Comparison of ENCODE assay signal across 15 cellular contexts in the genomic region with DNA sequence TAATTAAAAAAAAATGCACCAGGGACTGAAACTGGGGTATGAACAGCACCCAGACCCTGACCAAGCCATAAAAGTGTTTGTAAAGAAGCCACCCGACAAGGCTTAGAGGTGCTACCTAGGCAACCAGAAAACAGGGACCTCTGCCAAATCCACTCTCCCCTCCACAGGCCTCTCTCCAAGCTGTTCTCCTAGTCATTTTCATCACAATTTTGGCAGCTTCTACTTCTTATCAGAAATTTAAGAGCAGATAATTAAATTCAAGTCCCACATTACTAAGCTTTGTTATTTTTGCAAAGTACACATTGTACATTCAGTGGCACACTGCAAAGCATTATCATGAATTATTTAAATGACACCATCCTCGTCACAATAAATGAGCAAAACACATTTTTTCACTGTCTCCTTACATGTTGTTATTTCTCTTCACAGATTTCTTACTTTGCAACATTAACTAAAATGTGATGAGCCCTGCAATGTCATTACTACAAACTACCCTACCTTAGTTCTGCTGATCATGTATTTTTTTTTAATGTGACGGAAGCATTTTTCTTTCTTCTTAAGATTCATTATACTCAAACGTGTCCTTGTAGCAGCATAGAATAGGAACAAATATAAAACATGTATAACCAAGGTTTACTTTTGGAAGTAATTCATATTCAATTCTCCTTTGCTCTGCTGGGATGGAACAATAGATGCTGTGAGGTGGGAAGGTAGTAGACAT. TPM values are rescaled to one million over a fixed set of nuclear protein-coding genes. Genes with fewer than 3 reads are reported as not detected.
DNase-seq lines count a peak whose midpoint lies in the region.
"Had no signal": no experiment of that assay in that cellular context is flagged by ENCODE, and none has a peak within 500 bp of the region (broad histone marks: within the 10 kb centered on the region; RNA-seq: fewer than 3 reads in every experiment).

No MANE protein-coding gene starts in this region.

- peaks cover 6% of the 10 kb centered on the region for H3K4me1 ChIP-seq in endocrine pancreas (ENCODE audit: control insufficient read depth, insufficient read depth, low read length)

- DNase-seq in M059J (ENCODE audit: low read depth) (peak; percentile 20), NCI-H2196 (lab: John Stamatoyannopoulos, UW; ENCODE audit: unreplicated experiment) (peak; percentile 76), putamen (ENCODE audit: low spot score) (peak; percentile 12), HCEC 1CT (no peak)
- DNase-seq in stimulated activated CD4-positive, alpha-beta T cell treated with anti-CD3 and anti-CD28 coated beads, Interleukin-4, amount 100 ng/mL, for 24 hours, result no peak
- no peak for DNase-seq in effector CD4-positive, alpha-beta T cell
- no peak for DNase-seq in stimulated activated naive CD4-positive, alpha-beta T cell treated with Interleukin-2 at 50 U/mL for 16 hours (lab: John Stamatoyannopoulos, UW)
- DNase-seq: activated CD4-positive, CD25-positive, alpha-beta regulatory T cell treated with anti-CD3 and anti-CD28 coated beads, Interleukin-2, amount 50 U/mL, for 72 hours; activated T-cell treated with anti-CD3 and anti-CD28 coated beads, Interleukin-2, amount 50 U/mL, for 72 hours; esophagus squamous epithelium; GM23248; NCI-H510A had no signal

- H3K9me3 ChIP-seq in endocrine pancreas (ENCODE audit: control insufficient read depth, low read length), result no peaks in the 10 kb centered on the region
- H3K9me3 ChIP-seq: esophagus squamous epithelium had no signal

- H3K27me3 ChIP-seq in endocrine pancreas (ENCODE audit: control insufficient read depth, insufficient read depth, low read length), result no peaks in the 10 kb centered on the region
- H3K27me3 ChIP-seq: esophagus squamous epithelium had no signal

- no peak overlapping the region for H3K9ac ChIP-seq in endocrine pancreas (ENCODE audit: control insufficient read depth, insufficient read depth, low read length)
- H3K9ac ChIP-seq: GM23248 had no signal

- H3K36me3 ChIP-seq in endocrine pancreas (ENCODE audit: control insufficient read depth, insufficient read depth, low read length), result no peaks in the 10 kb centered on the region
- H3K36me3 ChIP-seq: esophagus squamous epithelium had no signal

- peak overlapping the region; percentile 4 for H3K4me3 ChIP-seq in endocrine pancreas (ENCODE audit: control insufficient read depth, insufficient read depth, low read length)
- H3K4me3 ChIP-seq: esophagus squamous epithelium, GM23248, SK-N-MC had no signal

RNA-seq across cellular contexts. Expression of a gene that starts 38.1 kb away (rescaled TPM):
- total RNA-seq in M059J (2014; rRNA removed; shearing (Covaris generic)), result not detected in 2 replicates
- total RNA-seq: activated T-cell treated with anti-CD3 and anti-CD28 coated beads, Interleukin-2, amount 50 U/mL, for 72 hours; bronchial epithelial cell; esophagus squamous epithelium; GM23248 had no signal

Comparison
In these comparisons a context has a peak if more than half of its experiments do, and no peak if none do; other contexts are left out.
1. DNase-seq: peak in M059J (single experiment), NCI-H2196 (single experiment) and putamen (single experiment); none in stimulated activated CD4-positive, alpha-beta T cell treated with anti-CD3 and anti-CD28 coated beads, Interleukin-4, amount 100 ng/mL, for 24 hours (single experiment), effector CD4-positive, alpha-beta T cell (single experiment), stimulated activated naive CD4-positive, alpha-beta T cell treated with Interleukin-2 at 50 U/mL for 16 hours (single experiment) and HCEC 1CT (single experiment).